In genomic region chr19:44891016-44891882, GRCh38 we compare ENCODE assay signal across 8 cellular contexts. TPM values are rescaled to one million over a fixed set of nuclear protein-coding genes. Genes with fewer than 3 reads are reported as not detected.
DNase-seq lines count a peak whose midpoint lies in the region; ATAC-seq and TF ChIP-seq lines count a peak whose summit lies in the region.

TSS of gene TOMM40 (plus strand) at chr19:44891254. CDS start at chr19:44891416, 162 bp downstream.

- CTCF ChIA-PET in IMR-90 (lab: Yijun Ruan, JAX): no interaction called here

- peak within 1 kb of the TSS; percentile 89 for H3K14ac ChIP-seq in IMR-90 (replicated peaks; ENCODE audit: low read depth, low read length)

- peak within 1 kb of the TSS; percentile 92 for H2AFZ ChIP-seq in IMR-90 (replicated peaks; ENCODE audit: low read length, poor library complexity)

- peak within 1 kb of the TSS; percentile 94 for H3K27ac ChIP-seq in C4-2B
- peak within 1 kb of the TSS; percentile 69 for H3K27ac ChIP-seq in IMR-90 (ENCODE audit: insufficient read depth, low read length)
- H3K27ac ChIP-seq in SJSA1: peak within 1 kb of the TSS; percentile 69

- peak within 1 kb of the TSS; percentile 77 for H2BK5ac ChIP-seq in IMR-90 (ENCODE audit: low read depth, low read length, poor library complexity, severe bottlenecking)

- peak within 1 kb of the TSS; percentile 94 for H2AK9ac ChIP-seq in IMR-90 (replicated peaks; ENCODE audit: low read depth, low read length, poor library complexity)

- ATAC-seq in IMR-90 (ENCODE audit: low read depth) (peak; percentile 0), left colon (peak; percentile 0)

- H3K9me3 ChIP-seq in IMR-90 (ENCODE audit: control insufficient read depth, insufficient read depth, low read length) (no peaks in the 10 kb centered on the region), SJSA1 (replicated peaks) (no peaks in the 10 kb centered on the region)

- no TSS peak for BruUV-seq in IMR-90 (replicated peaks; lab: Mats Ljungman, UMichigan)

- no peak for TF ChIP-seq RAD21 in IMR-90 (IDR thresholded peaks at IDR 0.05; ENCODE audit: low read length)

- peak within 1 kb of the TSS; percentile 93 for H3K9ac ChIP-seq in IMR-90 (ENCODE audit: low read depth, low read length)

- H3K36me3 ChIP-seq in IMR-90 (ENCODE audit: control insufficient read depth, insufficient read depth, low read length) (peaks cover 40% of the 10 kb centered on the region), SJSA1 (peaks cover 81% of the 10 kb centered on the region)

- peak within 1 kb of the TSS; percentile 11; the same call in 1 of the 2 replicates for H3K18ac ChIP-seq in IMR-90 (ENCODE audit: low read depth, low read length)

- peak within 1 kb of the TSS; percentile 42; the same call in 1 of the 2 replicates for H4K91ac ChIP-seq in IMR-90 (ENCODE audit: insufficient read depth, low read depth, low read length)

- peak within 1 kb of the TSS; percentile 82 for H2AK5ac ChIP-seq in IMR-90 (ENCODE audit: low read depth, low read length)

- in situ Hi-C loops in IMR-90 (cut with MboI; ENCODE audit: low sequenced_read_pairs): no loop called here
- in situ Hi-C loops in T47D (cut with HindIII; ENCODE audit: low pct_unique_long_range_greater_than_20kb, low sequenced_read_pairs): no loop called here

- DNase-seq in IMR-90: peak; percentile 100
- DNase-seq in SJSA1 (ENCODE audit: low read depth in 1 of 2, low spot score in 2 of 2): no peak
- peak; percentile 98 to 99 for DNase-seq in T47D (ENCODE audit: low read depth in 1 of 2, low spot score in 1 of 2)
- DNase-seq in left colon: peak in 1 of 2 donors; percentile 100
- peak in 2 of 3 donors; percentile 100 for DNase-seq in stimulated activated CD4-positive, alpha-beta T cell treated with anti-CD3 and anti-CD28 coated beads, TNF-alpha, amount 100 ng/mL, for 1 hour (ENCODE audit: low read depth in 3 of 3, low spot score in 1 of 3)
- no peak for DNase-seq in islet precursor cell

- POLR2A ChIA-PET in IMR-90 (lab: Charles Lee; ENCODE audit: unreplicated experiment): no interaction called here

- H2BK15ac ChIP-seq in IMR-90 (ENCODE audit: low read depth, low read length): no peak within 1 kb of the TSS

- peaks cover 10% of the 10 kb centered on the region; the same call in 1 of the 2 replicates for H4K20me1 ChIP-seq in IMR-90 (ENCODE audit: insufficient read depth, low read length)

- H2BK20ac ChIP-seq in IMR-90 (ENCODE audit: low read depth, low read length): no peak within 1 kb of the TSS

- no peak for TF ChIP-seq CTCF in C4-2B (conservative IDR thresholded peaks at IDR 0.05)
- TF ChIP-seq CTCF in IMR-90 (conservative IDR thresholded peaks at IDR 0.05; ENCODE audit: low read depth, low read length): peak; percentile 7; the same call in 1 of the 2 replicates

- peak within 1 kb of the TSS; percentile 81 for H3K4ac ChIP-seq in IMR-90 (ENCODE audit: low read depth, low read length)

- H4K5ac ChIP-seq in IMR-90 (ENCODE audit: low read depth, low read length): peak within 1 kb of the TSS; percentile 40

- peaks cover 4% of the 10 kb centered on the region for H3K4me1 ChIP-seq in IMR-90 (ENCODE audit: control insufficient read depth, insufficient read depth, low read length)
- H3K4me1 ChIP-seq in SJSA1 (replicated peaks): peaks cover 18% of the 10 kb centered on the region

- H2BK120ac ChIP-seq in IMR-90 (ENCODE audit: low read depth, low read length): no peak within 1 kb of the TSS; the same call in 1 of the 2 replicates

- dilution Hi-C loops in IMR-90 (cut with HindIII; ENCODE audit: low sequenced_read_pairs, unreplicated experiment): no loop called here

- H3K27me3 ChIP-seq in IMR-90 (ENCODE audit: control insufficient read depth, insufficient read depth, low read length) (no peaks in the 10 kb centered on the region), SJSA1 (replicated peaks) (no peaks in the 10 kb centered on the region)

- H3K9me1 ChIP-seq in IMR-90 (ENCODE audit: insufficient read depth, low read length): peaks cover 7% of the 10 kb centered on the region

- peak; percentile 67 for TF ChIP-seq POLR2A in GM19099 (IDR thresholded peaks at IDR 0.05; ENCODE audit: extremely low read depth, insufficient read length, low read depth)
- peak; percentile 56; the same call in 1 of the 2 replicates for TF ChIP-seq POLR2A in IMR-90 (IDR thresholded peaks at IDR 0.05; ENCODE audit: low read depth, low read length)

- H3K4me3 ChIP-seq in IMR-90 (ENCODE audit: insufficient read depth, low read depth, low read length) (peak within 1 kb of the TSS; percentile 60), SJSA1 (peak within 1 kb of the TSS; percentile 93)

- peak within 1 kb of the TSS; percentile 32 for H3K23ac ChIP-seq in IMR-90 (ENCODE audit: low read depth, low read length)

- peaks cover 13 to 34% of the 10 kb centered on the region in 2 experiments for H3K79me1 ChIP-seq in IMR-90 (ENCODE audit: low read depth in 1 of 2, low read length in 2 of 2)

- WGBS in IMR-90 (ENCODE audit: extremely low coverage in 2 of 2, insufficient read length in 1 of 2), 2 experiments: 0% methylated on average over 39 of the region's 81 CpGs; no CpG with 5 or more reads in 1 of the 2 experiments

- intact Hi-C loops in IMR-90 (cut with micrococcal nuclease) (loop anchor here (1.0 to 2.0 kb wide), 2 partner anchors 44 to 60 kb away; partner anchors contain the start of gene NECTIN2), left colon (cut with DNase I, micrococcal nuclease) (no loop called here)

- H3K56ac ChIP-seq in IMR-90 (ENCODE audit: extremely low read depth, insufficient read depth, low read length): peak within 1 kb of the TSS; percentile 74

- peak within 1 kb of the TSS; percentile 94 for H3K4me2 ChIP-seq in IMR-90 (ENCODE audit: low read depth, low read length)

- peak within 1 kb of the TSS; percentile 49 to 94 for H4K8ac ChIP-seq in IMR-90 (ENCODE audit: low read depth in 2 of 2, low read length in 2 of 2)

TF ChIP-seq in IMR-90, 13 proteins besides CTCF, POLR2A, EP300 and RAD21:
- TF ChIP-seq NFE2L2 (IDR thresholded peaks at IDR 0.05; ENCODE audit: low read depth, low read length) (no peak), CHD1 (IDR thresholded peaks at IDR 0.05; ENCODE audit: low read depth, low read length) (no peak), RCOR1 (IDR thresholded peaks at IDR 0.05; ENCODE audit: insufficient replicate concordance, low read length) (no peak), ELK1 (IDR thresholded peaks at IDR 0.05; ENCODE audit: borderline replicate concordance, low read depth, low read length) (no peak), SMC3 (IDR thresholded peaks at IDR 0.05; ENCODE audit: low read depth, low read length) (no peak), RFX5 (IDR thresholded peaks at IDR 0.05; ENCODE audit: low read depth, low read length) (no peak), MXI1 (IDR thresholded peaks at IDR 0.05; ENCODE audit: borderline replicate concordance, low read depth, low read length) (peak; percentile 86), USF2 (IDR thresholded peaks at IDR 0.05; ENCODE audit: low read depth, low read length) (peak; percentile 32; the same call in 1 of the 2 replicates), MAZ (IDR thresholded peaks at IDR 0.05; ENCODE audit: borderline replicate concordance, low read depth, low read length) (0 out of 2 replicates have a peak, but pooled peaks have one; percentile 37), MAFK (IDR thresholded peaks at IDR 0.05; ENCODE audit: low read depth, low read length) (no peak), BHLHE40 (IDR thresholded peaks at IDR 0.05; ENCODE audit: low read depth, low read length) (peak; percentile 17; the same call in 1 of the 2 replicates), CEBPB (IDR thresholded peaks at IDR 0.05; ENCODE audit: low read depth, low read length) (no peak), FOS (IDR thresholded peaks at IDR 0.05; ENCODE audit: low read depth, low read length) (no peak)

RNA-seq across cellular contexts. Expression of gene TOMM40, which starts in this region (rescaled TPM):
- total RNA-seq in IMR-90 (2012; rRNA removed) (51.4 and 54.8 TPM in 2 replicates), left colon (10 to 100 TPM; 48.7 to 80.0 TPM)
- polyA plus RNA-seq in IMR-90 (2012; rRNA removed): 62.6 and 71.9 TPM in 2 replicates
- 33.4 and 81.9 TPM in 2 replicates for polyA plus RNA-seq in IMR-90 (2012; cell fraction: cytosol; rRNA removed)
- 31.9 and 65.2 TPM in 2 replicates for polyA plus RNA-seq in IMR-90 (2012; cell fraction: nucleus; rRNA removed; ENCODE audit: low replicate concordance)
- total RNA-seq in SJSA1 (2014; rRNA removed; shearing (Covaris generic)): 193 and 222 TPM in 2 replicates

Comparison
In these comparisons a context has a peak if more than half of its experiments do, and no peak if none do; other contexts are left out.
1. DNase-seq: peak in IMR-90 (single experiment), T47D (2 of 2) and stimulated activated CD4-positive, alpha-beta T cell treated with anti-CD3 and anti-CD28 coated beads, TNF-alpha, amount 100 ng/mL, for 1 hour (2 of 3); none in SJSA1 (0 of 2) and islet precursor cell (single experiment).
2. Peak in every context shown above with its lines, with median percentiles within 50 percentile points of each other: H3K27ac ChIP-seq.